Comparison of ENCODE assay signal across 16 cellular contexts in the genomic region with DNA sequence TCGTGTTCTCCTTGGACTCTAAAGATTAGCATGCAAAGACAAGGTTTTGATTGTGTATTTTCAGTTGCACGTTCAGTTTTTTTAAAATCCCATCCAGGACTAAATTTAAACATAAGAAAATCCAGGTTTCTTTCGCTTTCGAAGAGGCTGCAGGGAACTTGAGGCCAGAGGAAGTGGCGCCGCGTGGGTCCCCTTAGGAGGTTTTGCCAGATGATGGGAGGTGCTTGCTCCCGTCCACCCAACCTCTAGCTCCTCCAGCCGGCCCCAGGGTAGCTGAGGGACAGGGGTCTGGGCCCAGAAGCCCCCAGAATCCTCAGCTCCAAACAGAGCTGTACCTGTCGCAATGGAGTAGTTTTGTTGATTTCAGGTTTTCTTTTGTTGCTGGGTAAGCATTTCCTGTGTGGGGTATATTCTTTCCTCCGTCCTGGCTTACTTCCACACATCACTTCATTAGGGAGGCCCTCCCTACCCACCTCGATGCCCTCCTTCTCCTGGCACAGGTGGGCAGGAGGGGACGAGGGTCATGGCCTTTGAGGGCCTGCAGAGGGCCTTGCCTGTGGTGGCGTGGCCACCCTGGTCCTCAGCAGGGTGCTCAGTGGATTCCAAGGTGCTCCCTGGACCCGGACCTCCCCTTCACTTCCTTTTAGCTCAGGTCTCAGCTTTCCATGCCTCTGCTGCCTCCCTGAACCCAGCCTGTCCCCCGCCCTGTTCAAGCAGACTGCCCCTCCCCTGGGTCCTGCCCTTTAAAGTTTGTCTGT. TPM values are rescaled to one million over a fixed set of nuclear protein-coding genes. Genes with fewer than 3 reads are reported as not detected.
DNase-seq lines count a peak whose midpoint lies in the region; ATAC-seq and TF ChIP-seq lines count a peak whose summit lies in the region.
"Had no signal": no experiment of that assay in that cellular context is flagged by ENCODE, and none has a peak within 500 bp of the region (broad histone marks: within the 10 kb centered on the region; RNA-seq: fewer than 3 reads in every experiment).

No MANE protein-coding gene starts in this region.

- no peak overlapping the region for H3K4ac ChIP-seq in neuronal stem cell (ENCODE audit: low read length)

- no peak overlapping the region for H2BK12ac ChIP-seq in neuronal stem cell (ENCODE audit: low read length)

- no peak overlapping the region for H2BK15ac ChIP-seq in neuronal stem cell (ENCODE audit: low read length)

- H4K91ac ChIP-seq in neuronal stem cell (ENCODE audit: low read depth, low read length, poor library complexity) = no peak overlapping the region

- H3K27ac ChIP-seq in neuronal stem cell (replicated peaks; ENCODE audit: low read length) (no peak overlapping the region), right cardiac atrium (ENCODE audit: low read length) (no peak overlapping the region)
- H3K27ac ChIP-seq: 22Rv1, left ventricle myocardium inferior had no signal

- no peak overlapping the region for H3K14ac ChIP-seq in neuronal stem cell (ENCODE audit: low read length)

- WGBS in neuronal stem cell (ENCODE audit: extremely low coverage in 2 of 2, insufficient read length in 2 of 2, insufficient replicate concordance in 1 of 2), 2 donors = no CpG with 5 or more reads among the region's 16 CpGs
- WGBS in right cardiac atrium = 67% methylated on average over 16 of the region's 16 CpGs

- no peaks in the 10 kb centered on the region for H3K9me3 Mint-ChIP-seq in activated naive CD8-positive, alpha-beta T cell treated with anti-CD3 and anti-CD28 coated beads for 36 hours
- H3K9me3 Mint-ChIP-seq: HFFc6 had no signal

- peak overlapping the region; percentile 84 for H3K27ac Mint-ChIP-seq in activated naive CD8-positive, alpha-beta T cell treated with anti-CD3 and anti-CD28 coated beads for 36 hours
- H3K27ac Mint-ChIP-seq: HFFc6 had no signal

- H3K4me1 ChIP-seq in neuronal stem cell (ENCODE audit: control insufficient read depth in 2 of 2, insufficient read depth in 1 of 2, low read depth in 1 of 2, low read length in 2 of 2) = peaks cover 9 to 14% of the 10 kb centered on the region in 2 donors
- no peaks in the 10 kb centered on the region for H3K4me1 ChIP-seq in right cardiac atrium (ENCODE audit: control insufficient read depth, insufficient read depth, low read length)
- H3K4me1 ChIP-seq: left ventricle myocardium inferior had no signal

- intact Hi-C loops in right cardiac atrium (cut with DNase I) = no loop called here

- no peak for TF ChIP-seq CTCF in omental fat pad (IDR thresholded peaks at IDR 0.05)

- ATAC-seq in omental fat pad (ENCODE audit: low FRiP score) (no peak), right cardiac atrium (no peak), GM18909 (IDR thresholded peaks at IDR 0.05; ENCODE audit: poor library complexity, unreplicated experiment) (no peak)
- ATAC-seq: heart left ventricle had no signal

- peak overlapping the region; percentile 71 for H2AFZ ChIP-seq in neuronal stem cell (ENCODE audit: low read length)

- no peak overlapping the region for H3K4me3 ChIP-seq in neuronal stem cell (ENCODE audit: low read length in 2 of 2)
- H3K4me3 ChIP-seq in right cardiac atrium (ENCODE audit: low read length) = no peak overlapping the region
- H3K4me3 ChIP-seq: left ventricle myocardium inferior had no signal

- H2BK5ac ChIP-seq in neuronal stem cell (ENCODE audit: low read length) = no peak overlapping the region

- H3K79me1 ChIP-seq in neuronal stem cell (ENCODE audit: low read depth, low read length) = no peaks in the 10 kb centered on the region

- H3K9ac ChIP-seq in neuronal stem cell (ENCODE audit: low read depth, low read length, poor library complexity) = no peak overlapping the region

- peaks cover 2% of the 10 kb centered on the region for H3K36me3 Mint-ChIP-seq in activated naive CD8-positive, alpha-beta T cell treated with anti-CD3 and anti-CD28 coated beads for 36 hours

- peak overlapping the region; percentile 20 for H3K4me3 Mint-ChIP-seq in activated naive CD8-positive, alpha-beta T cell treated with anti-CD3 and anti-CD28 coated beads for 36 hours
- H3K4me3 Mint-ChIP-seq: HFFc6 had no signal

- H3K9me3 ChIP-seq in neuronal stem cell (replicated peaks in 1 of 2; ENCODE audit: control insufficient read depth in 2 of 2, insufficient read depth in 1 of 2, low read depth in 1 of 2, low read length in 2 of 2) (peaks cover 0 to 2% of the 10 kb centered on the region in 2 donors), right cardiac atrium (ENCODE audit: control insufficient read depth, low read length) (no peaks in the 10 kb centered on the region)
- H3K9me3 ChIP-seq: Caco-2, heart left ventricle, left ventricle myocardium inferior had no signal

- DNase-seq in NOMO-1 (lab: John Stamatoyannopoulos, UW; ENCODE audit: unreplicated experiment in 2 of 2) = peak; percentile 11 to 55
- DNase-seq in NOMO-1 treated with dmso at 0.1 percent for 144 hours (lab: John Stamatoyannopoulos, UW; ENCODE audit: unreplicated experiment) = no peak
- peak; percentile 18 to 26 for DNase-seq in Kasumi-1 (lab: John Stamatoyannopoulos, UW)
- DNase-seq in activated naive CD8-positive, alpha-beta T cell treated with anti-CD3 and anti-CD28 coated beads for 36 hours = no peak
- no peak for DNase-seq in neuronal stem cell (ENCODE audit: low spot score)
- DNase-seq in omental fat pad (ENCODE audit: low spot score) = no peak
- no peak for DNase-seq in right cardiac atrium
- DNase-seq: activated gamma-delta T cell treated with Interleukin-2 at 50 U/mL for 16 hours; Caco-2; central memory CD4-positive, alpha-beta T cell; heart left ventricle; HFFc6; left ventricle myocardium inferior had no signal

- no peak overlapping the region for H4K8ac ChIP-seq in neuronal stem cell (ENCODE audit: low read depth, low read length)

- peaks cover 12% of the 10 kb centered on the region for H3K4me1 Mint-ChIP-seq in activated naive CD8-positive, alpha-beta T cell treated with anti-CD3 and anti-CD28 coated beads for 36 hours

- H3K27me3 Mint-ChIP-seq in activated naive CD8-positive, alpha-beta T cell treated with anti-CD3 and anti-CD28 coated beads for 36 hours = no peaks in the 10 kb centered on the region

- peaks cover 0 to 2% of the 10 kb centered on the region in 2 donors for H3K36me3 ChIP-seq in neuronal stem cell (replicated peaks in 1 of 2; ENCODE audit: control insufficient read depth in 2 of 2, insufficient read depth in 2 of 2, low read length in 2 of 2)
- H3K36me3 ChIP-seq: left ventricle myocardium inferior had no signal

- no peak overlapping the region for H2BK120ac ChIP-seq in neuronal stem cell (ENCODE audit: low read depth, low read length)

- no peak overlapping the region for H3K23ac ChIP-seq in neuronal stem cell (ENCODE audit: low read depth, low read length, poor library complexity)

- H3K18ac ChIP-seq in neuronal stem cell (ENCODE audit: low read length) = peak overlapping the region; percentile 32

- H3K27me3 ChIP-seq in neuronal stem cell (ENCODE audit: control insufficient read depth in 3 of 3, insufficient read depth in 3 of 3, low read depth in 1 of 3, low read length in 3 of 3) (peaks cover 0 to 2% (median 0%) of the 10 kb centered on the region in 3 experiments), right cardiac atrium (ENCODE audit: control insufficient read depth, insufficient read depth) (no peaks in the 10 kb centered on the region)
- H3K27me3 ChIP-seq: heart left ventricle had no signal

- peak overlapping the region; percentile 7 for H2AK5ac ChIP-seq in neuronal stem cell (ENCODE audit: low read depth, low read length)

- no peak overlapping the region for H3K4me2 ChIP-seq in neuronal stem cell (ENCODE audit: insufficient read depth, low read length, poor library complexity, severe bottlenecking)

RNA-seq across cellular contexts. Expression of a gene that starts 32.6 kb away (rescaled TPM):
- total RNA-seq in activated naive CD8-positive, alpha-beta T cell treated with anti-CD3 and anti-CD28 coated beads for 36 hours = 1 to 10 TPM; 7.8 to 8.2 TPM
- 14.7 TPM for polyA plus RNA-seq in neuronal stem cell (2013, experiment 1 of 2)
- polyA plus RNA-seq in neuronal stem cell (2013, experiment 2 of 2) = 13.6 TPM
- total RNA-seq in omental fat pad = 10 to 100 TPM; 10.1 to 16.2 (median 13.7) TPM
- total RNA-seq in right cardiac atrium = 10 to 100 TPM; 18.3 to 24.9 (median 20.0) TPM
- 17.8 TPM for polyA plus RNA-seq in right cardiac atrium

RNA-seq across cellular contexts. Expression of a gene that starts 44.4 kb away (rescaled TPM):
- not detected for total RNA-seq in activated naive CD8-positive, alpha-beta T cell treated with anti-CD3 and anti-CD28 coated beads for 36 hours
- 0.06 TPM for polyA plus RNA-seq in neuronal stem cell (2013, experiment 1 of 2)
- 0.07 TPM for polyA plus RNA-seq in neuronal stem cell (2013, experiment 2 of 2)
- total RNA-seq in omental fat pad (not detected), right cardiac atrium (not detected)
- polyA plus RNA-seq in right cardiac atrium = not detected
- total RNA-seq: endothelial cell of umbilical vein, heart left ventricle, HFFc6, left ventricle myocardium inferior had no signal
- polyA plus RNA-seq: endothelial cell of umbilical vein, heart left ventricle had no signal

Comparison
In these comparisons a context has a peak if more than half of its experiments do, and no peak if none do; other contexts are left out.
1. DNase-seq: peak in NOMO-1 (2 of 2) and Kasumi-1 (2 of 2); none in NOMO-1 treated with dmso at 0.1 percent for 144 hours (single experiment), activated naive CD8-positive, alpha-beta T cell treated with anti-CD3 and anti-CD28 coated beads for 36 hours (single experiment), neuronal stem cell (single experiment), omental fat pad (single experiment) and right cardiac atrium (0 of 3).